ENCODE assay signal across 8 cellular contexts in genomic region chrX:2630169-2630934, GRCh38.
DNase-seq lines count a peak whose midpoint lies in the region; ATAC-seq, FAIRE-seq and TF ChIP-seq lines count a peak whose summit lies in the region.
"Not testable (repeated sequence)": the region's sequence is repeated elsewhere in the genome, so short reads cannot be mapped to it uniquely, and the experiment has no call there.

No MANE protein-coding gene starts in this region.

- H3K27ac ChIP-seq in A549 (peak overlapping the region; percentile 43 to 47; a peak in 4 of 6 replicates), Peyer's patch (peak overlapping the region; percentile 61 to 80 (median 78))

- not testable (repeated sequence) for TF ChIP-seq CTCF in A549 (IDR thresholded peaks at IDR 0.05); Peyer's patch (IDR thresholded peaks at IDR 0.05)

- H3K27ac Mint-ChIP-seq in dendritic cell treated with granulocyte-macrophage colony-stimulating factor and Interleukin-4, amounts not matched to agents 40 ng/mL and 50 ng/mL, for 4 days = peak overlapping the region; percentile 65

- peaks cover 73% of the 10 kb centered on the region for H3K36me3 Mint-ChIP-seq in dendritic cell treated with granulocyte-macrophage colony-stimulating factor and Interleukin-4, amounts not matched to agents 40 ng/mL and 50 ng/mL, for 4 days (ENCODE audit: low read depth)

- 83% methylated on average over 5 of the region's 5 CpGs for WGBS in A549 (ENCODE audit: missing lambda C conversion rate)

- DNase-seq in A549 (ENCODE audit: low read depth in 1 of 2, low spot score in 1 of 2) (peak in 1 of 2 experiments; percentile 17), Peyer's patch (peak in 2 of 3 donors; percentile 43 to 66), mucosa of gallbladder (ENCODE audit: low spot score) (peak; percentile 23)
- peak; percentile 39 for DNase-seq in activated CD4-positive, alpha-beta T cell treated with anti-CD3 and anti-CD28 coated beads for 48 hours
- DNase-seq in activated effector memory CD4-positive, alpha-beta T cell treated with anti-CD3 and anti-CD28 coated beads, Interleukin-2, amount 50 U/mL, for 16 hours = peak; percentile 83
- peak; percentile 34 for DNase-seq in stimulated activated CD4-positive, alpha-beta T cell treated with anti-CD3 and anti-CD28 coated beads, Interleukin-1b, Interleukin-23, amount 100 ng/mL, for 48 hours

- intact Hi-C loops in dendritic cell treated with granulocyte-macrophage colony-stimulating factor and Interleukin-4, amounts not matched to agents 40 ng/mL and 50 ng/mL, for 4 days (cut with micrococcal nuclease) = not testable (repeated sequence)

- POLR2A ChIA-PET in A549 (lab: Yijun Ruan, JAX) = not testable (repeated sequence)

- peaks cover 37% of the 10 kb centered on the region for H3K9me3 ChIP-seq in A549
- peaks cover 0 to 13% (median 6%) of the 10 kb centered on the region in 4 donors for H3K9me3 ChIP-seq in Peyer's patch

- H3K36me3 ChIP-seq in Peyer's patch = peaks cover 0 to 29% (median 0%) of the 10 kb centered on the region in 3 donors

- not testable (repeated sequence) for H3K4me3 ChIP-seq in A549, Peyer's patch

- H3K4me3 Mint-ChIP-seq in dendritic cell treated with granulocyte-macrophage colony-stimulating factor and Interleukin-4, amounts not matched to agents 40 ng/mL and 50 ng/mL, for 4 days = not testable (repeated sequence)

- not testable (repeated sequence) for ATAC-seq in A549
- ATAC-seq in HG03342 (IDR thresholded peaks at IDR 0.05; ENCODE audit: unreplicated experiment) = peak; percentile 35

- H3K4me1 ChIP-seq in A549, Peyer's patch: not testable (repeated sequence)

- H3K9me3 Mint-ChIP-seq in dendritic cell treated with granulocyte-macrophage colony-stimulating factor and Interleukin-4, amounts not matched to agents 40 ng/mL and 50 ng/mL, for 4 days = peaks cover 42% of the 10 kb centered on the region

- H3K4me2 ChIP-seq in A549 = not testable (repeated sequence)

- TF ChIP-seq POLR2A in A549 (IDR thresholded peaks at IDR 0.05; ENCODE audit: low read length); Peyer's patch (IDR thresholded peaks at IDR 0.05): not testable (repeated sequence)

- peaks cover 22% of the 10 kb centered on the region for H3K4me1 Mint-ChIP-seq in dendritic cell treated with granulocyte-macrophage colony-stimulating factor and Interleukin-4, amounts not matched to agents 40 ng/mL and 50 ng/mL, for 4 days (ENCODE audit: low read depth)

- not testable (repeated sequence) for H3K27me3 Mint-ChIP-seq in dendritic cell treated with granulocyte-macrophage colony-stimulating factor and Interleukin-4, amounts not matched to agents 40 ng/mL and 50 ng/mL, for 4 days

- CTCF ChIA-PET in A549 (lab: Yijun Ruan, JAX) = not testable (repeated sequence)

- not testable (repeated sequence) for FAIRE-seq in A549 (lab: Jason Lieb, UNC)

- TF ChIP-seq RAD21 in A549 (conservative IDR thresholded peaks at IDR 0.05 in 1 of 2, IDR thresholded peaks at IDR 0.05 in 1 of 2) = not testable (repeated sequence)

- H3K27me3 ChIP-seq in Peyer's patch = not testable (repeated sequence)

- not testable (repeated sequence) for TF ChIP-seq EP300 in A549 (IDR thresholded peaks at IDR 0.05)

TF ChIP-seq in A549, 52 proteins besides CTCF, POLR2A, EP300 and RAD21:
- TF ChIP-seq CEBPB (IDR thresholded peaks at IDR 0.05) = 0 out of 4 replicates have a peak, but pooled peaks of 1 of the 2 experiments have one; percentile 16
- TF ChIP-seq ZNF302 (CRISPR knock-in tag; IDR thresholded peaks at IDR 0.05) = 0 out of 2 replicates have a peak, but pooled peaks have one; percentile 72
